Comparison of ENCODE assay signal across 11 cellular contexts in the genomic region with DNA sequence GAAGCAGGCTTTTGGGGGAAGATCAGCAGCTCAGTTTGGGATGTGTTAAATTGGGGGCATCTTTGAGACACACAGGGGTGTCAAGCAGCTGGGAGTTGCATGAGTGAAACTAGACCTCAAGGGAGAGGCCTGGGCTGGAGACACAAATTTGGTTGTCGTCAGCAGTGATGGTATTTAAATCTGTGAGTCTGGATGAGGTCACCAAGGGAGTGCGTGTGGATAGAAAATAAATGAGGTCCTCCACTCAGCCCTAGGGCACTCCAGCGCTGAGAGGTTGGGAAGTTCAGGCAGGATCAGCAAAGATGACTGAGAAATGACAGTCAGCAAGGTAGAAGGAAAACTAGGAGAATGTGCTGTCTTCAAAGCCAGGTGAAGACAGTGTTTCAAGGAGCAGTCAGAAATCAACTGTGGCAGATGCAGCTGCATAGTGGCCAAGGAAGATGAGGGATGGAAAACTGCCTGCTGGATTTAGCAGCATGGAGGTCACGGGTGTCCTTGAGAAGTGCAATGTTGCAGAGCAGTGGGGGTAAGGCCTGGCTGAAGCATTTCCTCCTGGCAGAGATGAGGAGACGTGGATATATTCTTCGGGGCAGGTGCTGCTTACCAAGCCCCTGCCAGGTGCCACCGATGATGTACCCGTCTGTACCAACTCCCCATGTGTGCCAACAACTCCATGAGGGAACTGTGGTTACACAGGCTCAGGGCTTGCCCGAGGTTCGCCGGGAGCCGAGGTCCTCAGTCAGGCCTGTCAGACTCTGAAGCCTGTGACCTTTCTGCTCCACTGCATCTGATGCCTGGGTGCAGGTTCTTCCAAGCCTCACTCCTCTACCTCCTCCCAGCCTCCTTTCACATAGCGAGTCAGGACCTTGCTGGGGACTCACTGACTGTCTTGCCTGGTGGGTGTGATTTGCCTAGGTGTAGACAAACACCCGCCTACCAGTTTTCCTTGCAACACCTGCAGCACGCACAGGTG. TPM values are rescaled to one million over a fixed set of nuclear protein-coding genes. Genes with fewer than 3 reads are reported as not detected.
DNase-seq lines count a peak whose midpoint lies in the region; ATAC-seq and TF ChIP-seq lines count a peak whose summit lies in the region.
"Had no signal": no experiment of that assay in that cellular context is flagged by ENCODE, and none has a peak within 500 bp of the region (broad histone marks: within the 10 kb centered on the region; RNA-seq: fewer than 3 reads in every experiment).

No MANE protein-coding gene starts in this region.

- peaks cover 83% of the 10 kb centered on the region for H4K20me1 ChIP-seq in osteoblast (ENCODE audit: insufficient read depth, low read length)

- H3K4me2 ChIP-seq in osteoblast (ENCODE audit: insufficient read depth, low read length) = no peak overlapping the region

- no peaks in the 10 kb centered on the region for H3K9me3 Mint-ChIP-seq in T-cell

- H3K4me3 ChIP-seq in osteoblast (ENCODE audit: insufficient read depth, low read length) = no peak overlapping the region
- H3K4me3 ChIP-seq in SJCRH30 = no peak overlapping the region

- H3K27ac Mint-ChIP-seq in T-cell = peak overlapping the region; percentile 44 to 63

- H3K9me3 ChIP-seq in osteoblast (ENCODE audit: low read depth, low read length) (no peaks in the 10 kb centered on the region), SJCRH30 (replicated peaks) (no peaks in the 10 kb centered on the region)

- DNase-seq in EL = peak; percentile 82
- no peak for DNase-seq in T-cell
- DNase-seq in epithelial cell of prostate (ENCODE audit: low read depth, low spot score) = peak; percentile 27
- peak; percentile 92 for DNase-seq in osteoblast (ENCODE audit: insufficient read length, low spot score, missing footprints)
- no peak for DNase-seq in NCI-H1105 treated with DMSO at 0.1 percent for 48 hours (lab: John Stamatoyannopoulos, UW)
- no peak for DNase-seq in SJCRH30
- no peak for DNase-seq in middle frontal gyrus (ENCODE audit: extremely low spot score, low spot score)
- DNase-seq: NCI-H1417 treated with DMSO at 0.1 percent for 48 hours; stimulated activated CD4-positive, alpha-beta T cell treated with anti-CD3 and anti-CD28 coated beads, Interleukin-4, amount 100 ng/mL, for 4 hours had no signal

- peaks cover 36% of the 10 kb centered on the region for H3K36me3 Mint-ChIP-seq in T-cell

- H3K79me2 ChIP-seq in osteoblast (ENCODE audit: insufficient read depth, low read length) = peaks cover 97% of the 10 kb centered on the region

- peak overlapping the region in 1 of 3 donors; percentile 3 for H3K4me3 Mint-ChIP-seq in T-cell

- no peaks in the 10 kb centered on the region for H3K27me3 Mint-ChIP-seq in T-cell

- TF ChIP-seq CTCF in osteoblast (IDR thresholded peaks at IDR 0.05; ENCODE audit: extremely low read depth, low read depth, low read length) = no peak

- no peak overlapping the region for H2AFZ ChIP-seq in osteoblast (ENCODE audit: low read length)

- H3K36me3 ChIP-seq in osteoblast (ENCODE audit: insufficient read depth, low read length) = peaks cover 34% of the 10 kb centered on the region
- peaks cover 64% of the 10 kb centered on the region for H3K36me3 ChIP-seq in SJCRH30

- POLR2A ChIA-PET in T-cell (lab: Charles Lee) = no interaction called here

- ATAC-seq in T-cell (replicated peaks in 1 of 4) = no peak
- no peak for ATAC-seq in GM18868 (IDR thresholded peaks at IDR 0.05; ENCODE audit: unreplicated experiment)

- H3K27ac ChIP-seq in epithelial cell of prostate = peak overlapping the region; percentile 98
- peak overlapping the region; percentile 86 for H3K27ac ChIP-seq in osteoblast (ENCODE audit: low read depth, low read length)
- no peak overlapping the region for H3K27ac ChIP-seq in SJCRH30

- CTCF ChIA-PET in T-cell (lab: Charles Lee) = interaction anchor here in 1 of 2 donors (0.9 kb wide), 1 partner anchor 18 kb away, joined by 4 read pairs; a partner anchor contains a TSS

- no peaks in the 10 kb centered on the region for H3K27me3 ChIP-seq in osteoblast (ENCODE audit: insufficient read depth, low read length)
- H3K27me3 ChIP-seq in SJCRH30 = no peaks in the 10 kb centered on the region

- peaks cover 27% of the 10 kb centered on the region for H3K4me1 ChIP-seq in osteoblast (ENCODE audit: insufficient read depth, low read length)
- H3K4me1 ChIP-seq in SJCRH30 = no peaks in the 10 kb centered on the region

- H3K4me1 Mint-ChIP-seq in T-cell = peaks cover 55 to 63% (median 58%) of the 10 kb centered on the region in 3 donors

RNA-seq across cellular contexts. Expression of a gene that starts 11.3 kb away (rescaled TPM):
- total RNA-seq in T-cell (100 to 1,000 TPM; 157 to 295 (median 263) TPM), osteoblast (106 and 132 TPM in 2 replicates)
- total RNA-seq in SJCRH30 (2014; rRNA removed; shearing (Covaris generic)) = 91.2 and 96.2 TPM in 2 replicates

RNA-seq across cellular contexts. Expression of a gene that starts 17.9 kb away (rescaled TPM):
- total RNA-seq in T-cell = 10 to 100 TPM; 42.3 to 48.2 (median 44.6) TPM
- 93.4 and 111 TPM in 2 replicates for total RNA-seq in osteoblast
- total RNA-seq in SJCRH30 (2014; rRNA removed; shearing (Covaris generic)) = 76.0 and 78.6 TPM in 2 replicates

RNA-seq across cellular contexts. Expression of a gene that starts 42.2 kb away (rescaled TPM):
- total RNA-seq in T-cell = under 1 TPM in 4 of 5 donors, not detected in 1; 0.08 to 0.15 (median 0.09) TPM
- 12.7 and 15.2 TPM in 2 replicates for total RNA-seq in osteoblast
- total RNA-seq in SJCRH30 (2014; rRNA removed; shearing (Covaris generic)) = 0.45 and 0.51 TPM in 2 replicates
- total RNA-seq: T-helper 1 cell treated with Interleukin-12 subunit alpha and Interleukin-12 subunit beta and Interleukin-4 antibody, amounts not matched to agents 30 ng/mL and 1 ng/mL, for 36 hours had no signal

RNA-seq across cellular contexts. Expression of a gene that starts 57.0 kb away (rescaled TPM):
- total RNA-seq in T-cell (100 to 1,000 TPM in 3 of 5 donors, 10 to 100 TPM in 2; 75.2 to 111 (median 101) TPM), osteoblast (127 and 137 TPM in 2 replicates)
- total RNA-seq in SJCRH30 (2014; rRNA removed; shearing (Covaris generic)) = 103 and 131 TPM in 2 replicates

Comparison
In these comparisons a context has a peak if more than half of its experiments do, and no peak if none do; other contexts are left out.
1. DNase-seq: peak in EL (single experiment), epithelial cell of prostate (single experiment) and osteoblast (single experiment); none in T-cell (0 of 34), NCI-H1105 treated with DMSO at 0.1 percent for 48 hours (single experiment), SJCRH30 (0 of 2) and middle frontal gyrus (single experiment).